8 cellular contexts compared by ENCODE assay signal in the genomic region with DNA sequence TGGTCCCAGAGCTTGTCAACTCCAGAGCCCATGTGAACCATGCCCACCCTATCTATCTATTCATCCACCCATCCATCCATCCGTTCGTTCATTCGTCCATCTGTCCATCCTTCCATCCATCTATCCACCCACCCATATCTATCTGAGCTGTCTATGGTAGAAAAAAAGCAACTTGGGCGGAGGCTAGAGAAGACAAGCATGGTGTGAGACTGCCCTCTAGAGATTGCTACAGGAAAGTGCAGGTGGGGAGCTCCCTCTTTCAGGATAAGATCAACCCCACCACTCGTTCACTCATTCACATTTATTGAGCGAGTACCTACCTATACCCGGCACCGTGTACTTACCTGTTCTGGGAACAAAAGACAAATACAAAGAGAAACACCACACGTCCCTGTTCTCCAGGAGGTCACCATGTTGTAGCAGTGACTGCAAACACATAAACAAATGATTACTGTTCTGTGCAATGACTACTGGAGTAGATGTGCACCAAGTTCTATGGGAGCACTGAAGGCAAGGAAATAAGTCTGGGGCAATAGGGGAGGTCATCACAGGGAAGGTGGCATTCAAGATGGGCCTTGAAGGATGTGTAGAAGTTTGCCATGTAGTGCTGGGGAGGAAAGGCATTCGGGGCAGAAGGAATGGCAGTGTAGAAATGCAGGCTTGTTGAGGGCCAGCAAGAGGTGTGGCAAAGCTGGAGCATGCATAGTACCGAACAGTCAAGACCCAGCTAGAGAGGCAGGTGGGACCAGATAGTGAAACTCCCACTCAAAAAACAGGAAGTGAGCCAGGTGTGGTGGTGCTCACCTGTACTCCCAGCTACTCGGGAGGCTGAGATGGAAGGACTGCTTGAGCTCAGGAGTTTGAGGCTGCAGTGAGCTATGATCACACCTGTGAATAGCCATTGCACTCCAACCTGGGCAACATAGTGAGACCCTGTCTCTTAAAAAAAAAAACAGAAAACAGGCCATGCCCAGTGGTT. TPM values are rescaled to one million over a fixed set of nuclear protein-coding genes. Genes with fewer than 3 reads are reported as not detected.
DNase-seq lines count a peak whose midpoint lies in the region; ATAC-seq and TF ChIP-seq lines count a peak whose summit lies in the region.

No MANE protein-coding gene starts in this region.

- peak; percentile 92 for ATAC-seq in mucosa of descending colon
- no peak for ATAC-seq in HG02571 (IDR thresholded peaks at IDR 0.05; ENCODE audit: unreplicated experiment)

- DNase-seq in DMS153 (lab: John Stamatoyannopoulos, UW) = peak; percentile 42
- DNase-seq in Jurkat, Clone E6-1 (ENCODE audit: low read depth, low spot score) = peak; percentile 78
- peak; percentile 58 for DNase-seq in NOMO-1 treated with dmso at 0.1 percent for 144 hours (lab: John Stamatoyannopoulos, UW; ENCODE audit: unreplicated experiment)
- DNase-seq in activated CD8-positive, alpha-beta memory T cell treated with anti-CD3 and anti-CD28 coated beads for 1 hour (ENCODE audit: extremely low read depth in 1 of 2, low read depth in 1 of 2) = peak; percentile 14 to 17
- peak; percentile 75 for DNase-seq in epithelial cell of esophagus (ENCODE audit: low read depth)
- peak in 1 of 3 donors; percentile 72 for DNase-seq in mucosa of descending colon
- peak; percentile 86 for DNase-seq in superior temporal gyrus (ENCODE audit: extremely low spot score)

- H3K4me3 ChIP-seq in Jurkat, Clone E6-1 (ENCODE audit: low read length) = no peak overlapping the region
- H3K4me3 ChIP-seq in epithelial cell of esophagus (ENCODE audit: low read length) = no peak overlapping the region
- no peak overlapping the region for H3K4me3 ChIP-seq in mucosa of descending colon

- H3K9me3 ChIP-seq in mucosa of descending colon = no peaks in the 10 kb centered on the region

- H3K36me3 ChIP-seq in mucosa of descending colon (ENCODE audit: low read depth) = no peaks in the 10 kb centered on the region

- TF ChIP-seq CTCF in epithelial cell of esophagus (IDR thresholded peaks at IDR 0.05; ENCODE audit: insufficient read depth, low read depth, low read length, missing control alignments) (peak; percentile 99), mucosa of descending colon (IDR thresholded peaks at IDR 0.05) (peak; percentile 80)

- H3K4me1 ChIP-seq in mucosa of descending colon (ENCODE audit: low read depth) = peaks cover 8% of the 10 kb centered on the region

- intact Hi-C loops in mucosa of descending colon (cut with DNase I, micrococcal nuclease) = loop anchor here (2.0 to 10.0 kb wide), 3 partner anchors 72 to 204 kb away; no protein-coding TSS in a partner anchor

RNA-seq across cellular contexts. Expression of gene ATP5MC1, which starts 13.4 kb away (rescaled TPM):
- 335 TPM for polyA plus RNA-seq in Jurkat, Clone E6-1 (2012; ENCODE audit: insufficient read depth, insufficient read length)
- 100 to 1,000 TPM; 115 to 223 (median 198) TPM for total RNA-seq in mucosa of descending colon

RNA-seq across cellular contexts. Expression of gene UBE2Z, which starts 29.0 kb away (rescaled TPM):
- polyA plus RNA-seq in Jurkat, Clone E6-1 (2012; ENCODE audit: insufficient read depth, insufficient read length) = 53.5 TPM
- total RNA-seq in mucosa of descending colon = 10 to 100 TPM; 67.6 to 70.5 (median 68.1) TPM

RNA-seq across cellular contexts. Expression of gene CALCOCO2, which starts 48.4 kb away (rescaled TPM):
- polyA plus RNA-seq in Jurkat, Clone E6-1 (2012; ENCODE audit: insufficient read depth, insufficient read length) = 133 TPM
- 100 to 1,000 TPM; 181 to 296 (median 224) TPM for total RNA-seq in mucosa of descending colon
